Comparison of ENCODE assay signal across 8 cellular contexts in the genomic region with DNA sequence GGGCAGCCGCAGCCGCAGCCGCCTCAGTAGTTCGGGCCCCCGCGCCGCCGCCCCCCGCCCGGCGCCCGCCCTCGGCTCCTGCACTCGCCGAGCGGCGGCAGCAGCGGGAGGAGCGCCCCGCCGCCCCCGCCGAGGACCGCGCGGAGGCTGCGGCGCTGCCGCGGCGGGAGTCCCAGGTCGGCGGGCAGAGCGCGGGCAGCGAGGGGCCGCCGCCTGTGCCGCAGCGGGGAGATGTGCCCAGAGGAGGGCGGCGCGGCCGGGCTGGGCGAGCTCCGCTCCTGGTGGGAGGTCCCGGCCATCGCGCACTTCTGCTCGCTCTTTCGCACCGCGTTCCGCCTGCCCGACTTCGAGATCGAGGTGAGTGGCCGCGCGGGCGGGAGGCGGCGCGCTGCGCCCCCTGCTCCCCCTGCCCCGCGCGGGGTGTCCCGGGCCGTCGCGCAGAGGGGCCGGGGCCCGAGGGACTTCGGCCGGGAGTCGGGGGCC. TPM values are rescaled to one million over a fixed set of nuclear protein-coding genes. Genes with fewer than 3 reads are reported as not detected.
DNase-seq lines count a peak whose midpoint lies in the region; ATAC-seq lines count a peak whose summit lies in the region.

No MANE protein-coding gene starts in this region.

- peak overlapping the region; percentile 78 for H3K27ac ChIP-seq in angular gyrus (ENCODE audit: low read depth, low read length)

- no peak overlapping the region for H3K27ac Mint-ChIP-seq in stimulated activated effector memory CD8-positive, alpha-beta T cell treated with anti-CD3 and anti-CD28 coated beads, Interleukin-12 subunit alpha, Interleukin-12 subunit beta, amount 100 ng/mL, for 72 hours

- peaks cover 24% of the 10 kb centered on the region for H3K4me1 Mint-ChIP-seq in stimulated activated effector memory CD8-positive, alpha-beta T cell treated with anti-CD3 and anti-CD28 coated beads, Interleukin-12 subunit alpha, Interleukin-12 subunit beta, amount 100 ng/mL, for 72 hours

- H3K36me3 Mint-ChIP-seq in stimulated activated effector memory CD8-positive, alpha-beta T cell treated with anti-CD3 and anti-CD28 coated beads, Interleukin-12 subunit alpha, Interleukin-12 subunit beta, amount 100 ng/mL, for 72 hours: no peaks in the 10 kb centered on the region

- H3K9me3 Mint-ChIP-seq in stimulated activated effector memory CD8-positive, alpha-beta T cell treated with anti-CD3 and anti-CD28 coated beads, Interleukin-12 subunit alpha, Interleukin-12 subunit beta, amount 100 ng/mL, for 72 hours: no peaks in the 10 kb centered on the region

- peak overlapping the region; percentile 40 for H3K4me3 ChIP-seq in Jurkat, Clone E6-1 (ENCODE audit: low read length)

- DNase-seq in D341Med (ENCODE audit: low spot score): peak; percentile 76
- no peak for DNase-seq in Jurkat, Clone E6-1 (ENCODE audit: low read depth, low spot score)
- DNase-seq in left kidney (ENCODE audit: low read depth, low spot score): peak; percentile 93
- DNase-seq in stimulated activated effector memory CD8-positive, alpha-beta T cell treated with anti-CD3 and anti-CD28 coated beads, Interleukin-12 subunit alpha, Interleukin-12 subunit beta, amount 100 ng/mL, for 72 hours (ENCODE audit: low spot score in 2 of 2): peak in 1 of 2 donors; percentile 6
- no peak for DNase-seq in NCI-H2081 treated with DMSO at 0.1 percent for 48 hours (lab: John Stamatoyannopoulos, UW)

- H3K4me3 Mint-ChIP-seq in stimulated activated effector memory CD8-positive, alpha-beta T cell treated with anti-CD3 and anti-CD28 coated beads, Interleukin-12 subunit alpha, Interleukin-12 subunit beta, amount 100 ng/mL, for 72 hours: no peak overlapping the region

- ATAC-seq in stimulated activated effector memory CD8-positive, alpha-beta T cell treated with anti-CD3 and anti-CD28 coated beads, Interleukin-12 subunit alpha, Interleukin-12 subunit beta, amount 100 ng/mL, for 72 hours: peak; percentile 60
- ATAC-seq in HG03439 (IDR thresholded peaks at IDR 0.05; ENCODE audit: unreplicated experiment): no peak
- ATAC-seq in GM21381 (IDR thresholded peaks at IDR 0.05; ENCODE audit: unreplicated experiment): no peak

RNA-seq across cellular contexts. Expression of gene CECR2, which starts 0.3 kb away (rescaled TPM):
- 0.85 TPM for polyA plus RNA-seq in Jurkat, Clone E6-1 (2012; ENCODE audit: insufficient read depth, insufficient read length)

Comparison
In these comparisons a context has a peak if more than half of its experiments do, and no peak if none do; other contexts are left out.
1. DNase-seq: peak in D341Med (single experiment) and left kidney (single experiment); none in Jurkat, Clone E6-1 (single experiment) and NCI-H2081 treated with DMSO at 0.1 percent for 48 hours (single experiment).